Comparison of ENCODE assay signal across 9 cellular contexts in the genomic region with DNA sequence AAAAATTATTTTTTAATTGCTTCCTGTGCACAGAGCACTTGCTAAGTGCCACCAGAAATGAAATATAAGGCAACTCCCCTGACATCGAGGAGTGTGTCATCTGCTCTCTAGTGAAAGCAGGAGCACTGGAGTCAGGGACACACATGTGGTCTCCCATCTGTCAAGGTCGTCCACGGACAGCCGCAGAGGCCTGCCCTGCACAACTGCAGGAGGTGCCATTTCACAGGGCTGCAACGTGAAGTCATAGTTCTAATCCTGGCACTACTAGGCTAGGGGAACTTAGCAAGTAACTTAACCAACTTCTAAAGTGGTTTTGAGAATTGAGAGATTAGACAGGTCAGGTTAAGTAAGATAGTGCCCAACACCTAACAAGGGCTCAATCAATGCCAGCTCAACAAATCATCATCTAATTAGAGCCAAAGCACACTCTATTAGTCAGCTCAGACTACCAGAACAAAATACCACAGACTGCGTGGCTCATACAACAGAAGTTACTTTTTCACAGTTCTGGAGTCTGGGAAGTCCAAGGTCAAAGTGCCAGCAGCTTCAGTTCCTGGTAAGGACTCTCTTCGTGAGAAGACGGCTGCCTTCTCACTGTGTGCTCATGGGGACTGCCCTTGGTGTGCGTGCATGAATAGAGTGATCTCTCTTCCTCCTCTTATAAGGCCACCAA. TPM values are rescaled to one million over a fixed set of nuclear protein-coding genes. Genes with fewer than 3 reads are reported as not detected.
DNase-seq lines count a peak whose midpoint lies in the region; ATAC-seq and TF ChIP-seq lines count a peak whose summit lies in the region.
"Had no signal": no experiment of that assay in that cellular context is flagged by ENCODE, and none has a peak within 500 bp of the region (broad histone marks: within the 10 kb centered on the region; RNA-seq: fewer than 3 reads in every experiment).

No MANE protein-coding gene starts in this region.

- no peak for TF ChIP-seq POLR2A in gastroesophageal sphincter (IDR thresholded peaks at IDR 0.05)

- H3K4me2 ChIP-seq in skeletal muscle satellite cell (ENCODE audit: low read length) = peak overlapping the region; percentile 25

- peaks cover 0 to 95% (median 11%) of the 10 kb centered on the region in 3 donors for H3K4me1 ChIP-seq in gastroesophageal sphincter
- peaks cover 28% of the 10 kb centered on the region for H3K4me1 ChIP-seq in skeletal muscle satellite cell (ENCODE audit: control insufficient read depth, insufficient read depth, low read length)

- DNase-seq in GM20000 (ENCODE audit: low spot score) (peak; percentile 20), NCI-H69 (lab: John Stamatoyannopoulos, UW) (peak; percentile 41), substantia nigra (lab: John Stamatoyannopoulos, UW) (no peak), NCI-H510A (lab: John Stamatoyannopoulos, UW) (no peak), NCI-H1436 treated with DMSO at 0.1 percent for 48 hours (lab: John Stamatoyannopoulos, UW) (no peak)
- DNase-seq: NCI-H526 had no signal

- H3K27me3 ChIP-seq in gastroesophageal sphincter (no peaks in the 10 kb centered on the region), skeletal muscle satellite cell (ENCODE audit: control insufficient read depth, insufficient read depth, low read length) (no peaks in the 10 kb centered on the region)

- H3K36me3 ChIP-seq in gastroesophageal sphincter = no peaks in the 10 kb centered on the region
- H3K36me3 ChIP-seq in skeletal muscle satellite cell (ENCODE audit: insufficient read depth, low read length) = peaks cover 5% of the 10 kb centered on the region
- H3K36me3 ChIP-seq: thoracic aorta had no signal

- TF ChIP-seq EP300 in gastroesophageal sphincter (IDR thresholded peaks at IDR 0.05) = no peak

- no peak for ATAC-seq in gastroesophageal sphincter

- H3K9ac ChIP-seq in skeletal muscle satellite cell (ENCODE audit: low read depth, low read length) = no peak overlapping the region

- H3K4me3 ChIP-seq in gastroesophageal sphincter (no peak overlapping the region), skeletal muscle satellite cell (ENCODE audit: low read length) (no peak overlapping the region)
- H3K4me3 ChIP-seq: thoracic aorta had no signal

- 37 to 55% methylated on average over 4 to 5 of the region's 9 CpGs for WGBS in gastroesophageal sphincter (ENCODE audit: low coverage in 1 of 2), 2 donors

- peak; percentile 4 for TF ChIP-seq CTCF in GM20000 (IDR thresholded peaks at IDR 0.05; ENCODE audit: extremely low read depth, missing control alignments)
- TF ChIP-seq CTCF in gastroesophageal sphincter (IDR thresholded peaks at IDR 0.05) = no peak

- H3K27ac ChIP-seq in gastroesophageal sphincter (peak overlapping the region; percentile 1 to 83 (median 77)), substantia nigra (ENCODE audit: low read depth, low read length, poor library complexity, severe bottlenecking) (no peak overlapping the region)
- H3K27ac ChIP-seq: thoracic aorta had no signal

- no peaks in the 10 kb centered on the region for H3K9me3 ChIP-seq in gastroesophageal sphincter
- no peaks in the 10 kb centered on the region for H3K9me3 ChIP-seq in skeletal muscle satellite cell (replicated peaks; ENCODE audit: low read length)
- H3K9me3 ChIP-seq: thoracic aorta had no signal

RNA-seq across cellular contexts. Expression of a gene that starts 30.7 kb away (rescaled TPM):
- 100 to 1,000 TPM; 116 to 172 (median 136) TPM for total RNA-seq in gastroesophageal sphincter
- 19.4 and 22.6 TPM in 2 replicates for total RNA-seq in skeletal muscle satellite cell (2012; rRNA removed)

Comparison
In these comparisons a context has a peak if more than half of its experiments do, and no peak if none do; other contexts are left out.
1. DNase-seq: peak in GM20000 (single experiment) and NCI-H69 (single experiment); none in substantia nigra (0 of 49), NCI-H510A (single experiment) and NCI-H1436 treated with DMSO at 0.1 percent for 48 hours (single experiment).